In the genomic region with DNA sequence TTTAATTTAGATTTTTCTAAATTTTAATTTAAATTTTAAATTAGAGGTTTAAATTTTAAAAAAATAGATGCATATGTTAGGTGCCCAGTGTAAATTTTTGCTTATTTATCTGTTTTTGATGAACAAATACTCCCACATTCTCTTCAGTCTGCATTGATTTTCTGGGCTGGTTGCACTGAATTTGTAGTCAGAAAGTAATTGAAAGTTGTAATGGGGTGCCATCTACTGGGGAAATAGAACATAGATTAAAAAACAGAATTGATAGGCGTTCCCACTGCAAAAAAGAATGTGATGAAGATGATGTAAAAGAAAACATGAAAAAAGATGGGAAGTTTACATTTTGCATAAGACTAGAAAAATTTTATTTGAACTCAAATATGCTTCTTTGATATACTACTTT, we compare ENCODE assay signal across 2 cellular contexts.
TF ChIP-seq lines count a peak whose summit lies in the region.

No MANE protein-coding gene starts in this region.

TF ChIP-seq in GM12878, 131 proteins besides CTCF, POLR2A, EP300 and RAD21:
- no peak for TF ChIP-seq RELA (IDR thresholded peaks at IDR 0.05; ENCODE audit: borderline replicate concordance, partially characterized antibody)
- TF ChIP-seq SMC3 (IDR thresholded peaks at IDR 0.05; ENCODE audit: borderline replicate concordance, low read length): peak; percentile 32; the same call in 1 of the 2 replicates

TF ChIP-seq in HepG2, 621 proteins besides CTCF, POLR2A, EP300 and RAD21:
- TF ChIP-seq, protein P1, sequence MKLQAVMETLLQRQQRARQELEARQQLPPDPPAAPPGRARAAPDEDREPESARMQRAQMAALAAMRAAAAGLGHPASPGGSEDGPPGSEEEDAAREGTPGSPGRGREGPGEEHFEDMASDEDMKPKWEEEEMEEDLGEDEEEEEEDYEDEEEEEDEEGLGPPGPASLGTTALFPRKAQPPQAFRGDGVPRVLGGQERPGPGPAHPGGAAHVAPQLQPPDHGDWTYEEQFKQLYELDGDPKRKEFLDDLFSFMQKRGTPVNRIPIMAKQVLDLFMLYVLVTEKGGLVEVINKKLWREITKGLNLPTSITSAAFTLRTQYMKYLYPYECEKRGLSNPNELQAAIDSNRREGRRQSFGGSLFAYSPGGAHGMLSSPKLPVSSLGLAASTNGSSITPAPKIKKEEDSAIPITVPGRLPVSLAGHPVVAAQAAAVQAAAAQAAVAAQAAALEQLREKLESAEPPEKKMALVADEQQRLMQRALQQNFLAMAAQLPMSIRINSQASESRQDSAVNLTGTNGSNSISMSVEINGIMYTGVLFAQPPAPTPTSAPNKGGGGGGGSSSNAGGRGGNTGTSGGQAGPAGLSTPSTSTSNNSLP (IDR thresholded peaks at IDR 0.05; ENCODE audit: low read depth, low read length): peak; percentile 86
- TF ChIP-seq ONECUT2 (CRISPR knock-in tag; IDR thresholded peaks at IDR 0.05) (peak; percentile 50; the same call in 1 of the 2 replicates), WIZ (CRISPR knock-in tag; IDR thresholded peaks at IDR 0.05) (no peak), SMC3 (IDR thresholded peaks at IDR 0.05; ENCODE audit: low read length) (peak; percentile 29; the same call in 1 of the 2 replicates), STAG1 (CRISPR knock-in tag; IDR thresholded peaks at IDR 0.05) (peak; percentile 72)
